ENCODE assay signal across 18 cellular contexts in the genomic region with DNA sequence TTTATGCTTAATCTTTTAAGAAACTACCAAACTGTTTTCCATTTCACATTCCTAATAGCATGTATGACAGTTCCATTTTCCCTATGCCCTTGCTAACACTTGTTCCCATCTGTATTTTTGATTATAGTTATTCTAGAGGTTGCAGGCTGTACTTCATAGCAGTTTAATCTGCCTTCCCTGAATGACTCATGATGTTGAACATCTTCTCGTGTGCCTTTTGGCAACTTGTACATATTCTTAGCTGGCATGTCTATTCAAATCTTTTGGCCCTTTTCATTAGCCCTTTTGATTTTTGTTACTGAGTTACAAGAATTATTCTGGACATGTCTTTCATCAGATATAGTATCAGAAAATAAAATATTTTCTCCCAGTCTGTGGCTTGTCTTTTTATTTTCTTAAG.
DNase-seq lines count a peak whose midpoint lies in the region; ATAC-seq and TF ChIP-seq lines count a peak whose summit lies in the region.
"Had no signal": no experiment of that assay in that cellular context is flagged by ENCODE, and none has a peak within 500 bp of the region (broad histone marks: within the 10 kb centered on the region; RNA-seq: fewer than 3 reads in every experiment).

No MANE protein-coding gene starts in this region.

- in situ Hi-C loops in astrocyte of the spinal cord (cut with HindIII; ENCODE audit: low sequenced_read_pairs) = no loop called here

- H3K27ac Mint-ChIP-seq in osteocyte (ENCODE audit: unreplicated experiment) = peak overlapping the region; percentile 18
- H3K27ac Mint-ChIP-seq: CD4-positive, alpha-beta T cell; GM23338 had no signal

- H3K4me3 Mint-ChIP-seq in osteocyte (ENCODE audit: unreplicated experiment) = no peak overlapping the region
- H3K4me3 Mint-ChIP-seq: CD4-positive, alpha-beta T cell; GM23338 had no signal

- TF ChIP-seq CTCF in astrocyte of the spinal cord (IDR thresholded peaks at IDR 0.05; ENCODE audit: low read depth, low read length) (no peak), fibroblast of pulmonary artery (IDR thresholded peaks at IDR 0.05; ENCODE audit: low read length, missing control alignments) (no peak), osteocyte (IDR thresholded peaks at IDR 0.05) (no peak)

- H3K4me1 Mint-ChIP-seq in osteocyte (ENCODE audit: unreplicated experiment) = peaks cover 35% of the 10 kb centered on the region

- DNase-seq in GM03348 (ENCODE audit: low spot score) = peak; percentile 15
- DNase-seq in astrocyte of the spinal cord (ENCODE audit: low read depth, low spot score) = peak; percentile 18
- peak; percentile 37 for DNase-seq in fibroblast of pulmonary artery (ENCODE audit: low read depth)
- no peak for DNase-seq in osteocyte (ENCODE audit: extremely low spot score, unreplicated experiment)
- no peak for DNase-seq in AML-193 (lab: John Stamatoyannopoulos, UW)
- DNase-seq in HK-2 (ENCODE audit: unreplicated experiment) = no peak
- DNase-seq: Caco-2; CD4-positive, alpha-beta T cell; GDM1; NCI-H1105; NCI-H2081 treated with DMSO at 0.1 percent for 48 hours; NCI-H510A; NCI-H748 treated with DMSO at 0.1 percent for 48 hours; NK-92 treated with Interleukin-12 subunit alpha and Interleukin-12 subunit beta, amount 100 ng/mL, for 24 hours; SHP77 had no signal

- H3K36me3 Mint-ChIP-seq in osteocyte (ENCODE audit: unreplicated experiment) = no peaks in the 10 kb centered on the region

- peaks cover 7% of the 10 kb centered on the region for H3K9me3 Mint-ChIP-seq in osteocyte (ENCODE audit: unreplicated experiment)
- H3K9me3 Mint-ChIP-seq: CD4-positive, alpha-beta T cell; GM23338 had no signal

- H3K4me3 ChIP-seq in astrocyte of the spinal cord (ENCODE audit: low read depth, low read length) = no peak overlapping the region
- no peak overlapping the region for H3K4me3 ChIP-seq in fibroblast of pulmonary artery (replicated peaks; ENCODE audit: low read depth, low read length)
- H3K4me3 ChIP-seq: GM23338, K562 had no signal

- ATAC-seq in GM19467 (IDR thresholded peaks at IDR 0.05; ENCODE audit: unreplicated experiment) = no peak
- ATAC-seq: GM23338, K562 had no signal

- no peaks in the 10 kb centered on the region for H3K27me3 Mint-ChIP-seq in osteocyte (ENCODE audit: unreplicated experiment)

Comparison
In these comparisons a context has a peak if more than half of its experiments do, and no peak if none do; other contexts are left out.
1. DNase-seq: peak in GM03348 (single experiment), astrocyte of the spinal cord (single experiment) and fibroblast of pulmonary artery (single experiment); none in osteocyte (single experiment), AML-193 (0 of 2) and HK-2 (single experiment).